In genomic region chr16:29201296-29202024, GRCh38 we compare ENCODE assay signal across 8 cellular contexts.
DNase-seq lines count a peak whose midpoint lies in the region; TF ChIP-seq lines count a peak whose summit lies in the region.
"Not testable (repeated sequence)": the region's sequence is repeated elsewhere in the genome, so short reads cannot be mapped to it uniquely, and the experiment has no call there.

No MANE protein-coding gene starts in this region.

- H3K4me3 ChIP-seq in GM23248, Peyer's patch: not testable (repeated sequence)

- H2AFZ ChIP-seq in GM23248, result peak overlapping the region; percentile 2; the same call in 1 of the 2 replicates

- H3K27ac ChIP-seq in GM23248, result peak overlapping the region; percentile 97
- peak overlapping the region in 1 of 4 donors; percentile 69 for H3K27ac ChIP-seq in Peyer's patch

- H3K9ac ChIP-seq in GM23248, result not testable (repeated sequence)

- not testable (repeated sequence) for H3K9me3 ChIP-seq in GM23248 (ENCODE audit: low read depth); Peyer's patch

- peaks cover 14% of the 10 kb centered on the region for H3F3A ChIP-seq in GM23248 (ENCODE audit: insufficient read depth)

- in situ Hi-C loops in GM23248 (cut with MboI), result not testable (repeated sequence)

- H3K27me3 ChIP-seq in GM23248 (replicated peaks; ENCODE audit: insufficient read depth); Peyer's patch: not testable (repeated sequence)

- not testable (repeated sequence) for H3K79me2 ChIP-seq in GM23248 (ENCODE audit: insufficient read depth)

- H4K20me1 ChIP-seq in GM23248 (ENCODE audit: insufficient read depth), result not testable (repeated sequence)

- not testable (repeated sequence) for TF ChIP-seq POLR2A in Peyer's patch (IDR thresholded peaks at IDR 0.05)

- H3K9me3 Mint-ChIP-seq in brain, result peaks cover 7 to 19% (median 13%) of the 10 kb centered on the region in 5 experiments

- H3K4me1 Mint-ChIP-seq in brain, result peaks cover 30% of the 10 kb centered on the region

- peaks cover 36% of the 10 kb centered on the region for H3K4me1 ChIP-seq in GM23248 (ENCODE audit: insufficient read depth)
- not testable (repeated sequence) for H3K4me1 ChIP-seq in Peyer's patch

- H3K27me3 Mint-ChIP-seq in brain, result not testable (repeated sequence)

- TF ChIP-seq CTCF in Peyer's patch (IDR thresholded peaks at IDR 0.05); brain (conservative IDR thresholded peaks at IDR 0.05): not testable (repeated sequence)

- H3K36me3 Mint-ChIP-seq in brain, result not testable (repeated sequence)

- peak overlapping the region; percentile 45 to 97 (median 87) for H3K27ac Mint-ChIP-seq in brain

- not testable (repeated sequence) for H3K36me3 ChIP-seq in GM23248 (ENCODE audit: low read depth); Peyer's patch

- 18 to 20% methylated on average over 24 to 25 of the region's 25 CpGs for WGBS in GM23248 (ENCODE audit: low coverage in 1 of 2, low lambda C conversion rate in 2 of 2, missing lambda C conversion rate in 2 of 2), 2 experiments

- H3K4me3 Mint-ChIP-seq in brain, result peak overlapping the region in 3 of 5 experiments; percentile 30 to 68 (median 51)

- not testable (repeated sequence) for H3K9me2 ChIP-seq in GM23248 (ENCODE audit: insufficient read depth)

- DNase-seq in GM23248 (peak; percentile 50), Peyer's patch (peak in 2 of 3 donors; percentile 19 to 45), fibroblast of the conjunctiva (ENCODE audit: low read depth) (peak; percentile 6), inferior parietal cortex (ENCODE audit: extremely low spot score) (peak; percentile 38), midbrain (lab: John Stamatoyannopoulos, UW) (peak; percentile 23), retina (peak; percentile 53), ureter (ENCODE audit: low spot score) (peak; percentile 53)

- H3K4me2 ChIP-seq in GM23248 (ENCODE audit: unreplicated experiment), result peak overlapping the region; percentile 0
